16 cellular contexts compared by ENCODE assay signal in genomic region chr5:143586781-143587362, GRCh38.
"Had no signal": no experiment of that assay in that cellular context is flagged by ENCODE, and none has a peak within 500 bp of the region (broad histone marks: within the 10 kb centered on the region; RNA-seq: fewer than 3 reads in every experiment).

No MANE protein-coding gene starts in this region.

- H3K9ac ChIP-seq: neural progenitor cell had no signal

- H3K4me2 ChIP-seq: neural progenitor cell had no signal

- H3K36me3 Mint-ChIP-seq: neural progenitor cell had no signal

- FAIRE-seq: urothelium cell line had no signal

- H3K27ac Mint-ChIP-seq: neural progenitor cell had no signal

- H3K9me3 Mint-ChIP-seq: neural progenitor cell had no signal

- H3K4me3 Mint-ChIP-seq: neural progenitor cell had no signal

- H3K36me3 ChIP-seq: breast epithelium, neural progenitor cell, thyroid gland had no signal

- H3K4me1 ChIP-seq: breast epithelium, neural progenitor cell had no signal

- DNase-seq: activated CD4-positive, alpha-beta T cell treated with anti-CD3 and anti-CD28 coated beads for 4 hours; activated T-cell treated with anti-CD3 and anti-CD28 coated beads, Interleukin-2, amount 50 U/mL, for 48 hours; aorta; cerebellar nuclear complex; effector memory CD4-positive, alpha-beta T cell; foreskin melanocyte; head of caudate nucleus; midbrain; stimulated activated CD4-positive, alpha-beta T cell treated with anti-CD3 and anti-CD28 coated beads, Interleukin-12 subunit alpha, Interleukin-12 subunit beta, amount 100 ng/mL, for 4 hours; stimulated activated CD4-positive, alpha-beta T cell treated with anti-CD3 and anti-CD28 coated beads, Interleukin-2, amount 100 ng/mL, for 24 hours; thyroid gland had no signal

- H3K4me3 ChIP-seq: breast epithelium, lung, neural progenitor cell, thyroid gland had no signal

- H3K27me3 ChIP-seq: breast epithelium, neural progenitor cell, thyroid gland had no signal

- H3K27ac ChIP-seq: neural progenitor cell, thyroid gland, VCaP had no signal

- H2AFZ ChIP-seq: neural progenitor cell had no signal

- H3K9me3 ChIP-seq: breast epithelium, thyroid gland had no signal
